Comparison of ENCODE assay signal across 8 cellular contexts in the genomic region with DNA sequence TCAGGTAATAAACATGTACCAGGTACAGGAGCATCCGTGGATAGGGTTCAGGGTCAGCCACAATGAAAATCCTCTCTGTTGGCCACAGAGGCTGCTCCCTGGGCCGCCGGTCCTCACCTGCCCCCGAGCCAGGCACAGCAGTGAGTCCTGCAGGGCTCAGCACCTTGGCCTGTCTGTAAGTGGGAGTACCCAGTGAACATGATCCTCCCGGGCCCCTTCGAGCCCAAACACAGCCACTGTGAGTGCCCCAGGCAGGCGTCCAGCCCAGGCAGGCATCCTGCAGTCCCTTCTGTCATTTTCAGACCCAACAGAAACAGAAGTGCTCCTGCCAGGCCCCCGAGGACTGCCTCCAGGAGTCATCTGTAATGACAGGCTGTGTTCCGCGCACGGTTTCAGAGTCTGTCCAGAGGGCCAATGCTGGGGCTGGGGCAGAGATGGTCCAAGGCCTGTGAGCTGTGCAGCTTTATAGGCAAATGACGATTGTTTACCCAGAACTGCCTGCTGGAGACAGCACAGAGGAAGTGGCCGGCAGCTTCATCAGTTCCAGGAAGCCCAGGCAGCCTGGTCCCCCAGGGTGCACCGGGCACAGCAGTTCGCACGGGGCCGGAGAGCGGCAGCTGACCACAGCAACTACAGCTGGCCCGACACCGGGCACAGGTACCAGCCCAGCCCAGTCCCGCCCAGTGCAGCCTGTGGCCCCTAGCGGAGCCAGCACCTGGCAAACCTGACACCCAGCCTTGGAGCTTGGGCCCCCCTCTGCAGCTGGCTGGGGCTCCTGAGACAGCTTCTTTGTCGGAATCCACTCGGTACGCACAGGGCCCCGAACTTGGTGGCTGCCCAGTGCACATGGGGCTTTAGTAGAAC.
DNase-seq lines count a peak whose midpoint lies in the region; ATAC-seq, FAIRE-seq and TF ChIP-seq lines count a peak whose summit lies in the region.

No MANE protein-coding gene starts in this region.

- H3K27ac ChIP-seq in RWPE1 (peak overlapping the region; percentile 98), muscle layer of duodenum (ENCODE audit: low read length) (peak overlapping the region; percentile 63)

- H3K27ac Mint-ChIP-seq in dendritic cell treated with granulocyte-macrophage colony-stimulating factor and Interleukin-4, amounts not matched to agents 40 ng/mL and 50 ng/mL, for 4 days, result peak overlapping the region; percentile 84

- peaks cover 14% of the 10 kb centered on the region for H3K36me3 Mint-ChIP-seq in dendritic cell treated with granulocyte-macrophage colony-stimulating factor and Interleukin-4, amounts not matched to agents 40 ng/mL and 50 ng/mL, for 4 days (ENCODE audit: low read depth)

- POLR2A ChIA-PET in RWPE1 (lab: Yijun Ruan, JAX; ENCODE audit: low non-redundant PET), result no interaction called here

- FAIRE-seq in urothelium cell line (lab: Jason Lieb, UNC), result no peak

- no peaks in the 10 kb centered on the region for H3K9me3 Mint-ChIP-seq in dendritic cell treated with granulocyte-macrophage colony-stimulating factor and Interleukin-4, amounts not matched to agents 40 ng/mL and 50 ng/mL, for 4 days

- H3K27me3 Mint-ChIP-seq in dendritic cell treated with granulocyte-macrophage colony-stimulating factor and Interleukin-4, amounts not matched to agents 40 ng/mL and 50 ng/mL, for 4 days, result peaks cover 6% of the 10 kb centered on the region

- H3K36me3 ChIP-seq in muscle layer of duodenum (ENCODE audit: control insufficient read depth in 1 of 2, insufficient read depth in 2 of 2, low read length in 2 of 2), result peaks cover 0 to 8% of the 10 kb centered on the region in 2 donors

- H3K4me3 ChIP-seq in muscle layer of duodenum (ENCODE audit: low read depth in 1 of 2, low read length in 2 of 2), result no peak overlapping the region

- no peaks in the 10 kb centered on the region for H3K27me3 ChIP-seq in muscle layer of duodenum (ENCODE audit: low read depth, low read length)

- intact Hi-C loops in dendritic cell treated with granulocyte-macrophage colony-stimulating factor and Interleukin-4, amounts not matched to agents 40 ng/mL and 50 ng/mL, for 4 days (cut with micrococcal nuclease), result loop anchor here (10.0 kb wide), 1 partner anchor 49 kb away; no protein-coding TSS in a partner anchor

- H3K9me3 ChIP-seq in muscle layer of duodenum (ENCODE audit: control insufficient read depth in 1 of 2, low read length in 2 of 2), result no peaks in the 10 kb centered on the region

- H3K4me1 ChIP-seq in muscle layer of duodenum (ENCODE audit: control insufficient read depth in 1 of 2, insufficient read depth in 2 of 2, low read length in 2 of 2), result peaks cover 8 to 20% of the 10 kb centered on the region in 2 donors

- no peak for TF ChIP-seq CTCF in RWPE1 (conservative IDR thresholded peaks at IDR 0.05; ENCODE audit: low read depth)

- ATAC-seq in GM18517 (IDR thresholded peaks at IDR 0.05; ENCODE audit: unreplicated experiment) (no peak), GM18498 (IDR thresholded peaks at IDR 0.05; ENCODE audit: unreplicated experiment) (no peak)

- DNase-seq in GF-D8 (lab: John Stamatoyannopoulos, UW) (peak; percentile 31), RWPE1 (ENCODE audit: low spot score) (no peak), urothelium cell line (ENCODE audit: low spot score) (no peak), NCI-H128 (lab: John Stamatoyannopoulos, UW; ENCODE audit: unreplicated experiment) (no peak)

- peak overlapping the region; percentile 59 for H3K4me3 Mint-ChIP-seq in dendritic cell treated with granulocyte-macrophage colony-stimulating factor and Interleukin-4, amounts not matched to agents 40 ng/mL and 50 ng/mL, for 4 days

- H3K4me1 Mint-ChIP-seq in dendritic cell treated with granulocyte-macrophage colony-stimulating factor and Interleukin-4, amounts not matched to agents 40 ng/mL and 50 ng/mL, for 4 days (ENCODE audit: low read depth), result peaks cover 72% of the 10 kb centered on the region

- CTCF ChIA-PET in RWPE1 (lab: Yijun Ruan, JAX), result no interaction called here
